Comparison of ENCODE assay signal across 1 cellular context in genomic region chr11:114153224-114153623, GRCh38.
TF ChIP-seq lines count a peak whose summit lies in the region.

No MANE protein-coding gene starts in this region.

TF ChIP-seq in HepG2, 621 proteins besides CTCF, POLR2A, EP300 and RAD21 (continued from another document):
- TF ChIP-seq SNRNP70 (IDR thresholded peaks at IDR 0.05; ENCODE audit: low read depth, low read length) (no peak), ADNP (CRISPR knock-in tag; IDR thresholded peaks at IDR 0.05) (no peak), ZNF720 (CRISPR knock-in tag; IDR thresholded peaks at IDR 0.05) (no peak), U2AF1 (optimal IDR thresholded peaks at IDR 0.05; ENCODE audit: low read depth, low read length) (no peak)
